Comparison of ENCODE assay signal across 9 cellular contexts in genomic region chr2:104944495-104944894, GRCh38.
DNase-seq lines count a peak whose midpoint lies in the region; ATAC-seq and TF ChIP-seq lines count a peak whose summit lies in the region.
"Had no signal": no experiment of that assay in that cellular context is flagged by ENCODE, and none has a peak within 500 bp of the region (broad histone marks: within the 10 kb centered on the region; RNA-seq: fewer than 3 reads in every experiment).

No MANE protein-coding gene starts in this region.

- CTCF ChIA-PET in activated naive CD4-positive, alpha-beta T cell treated with anti-CD3 and anti-CD28 coated beads for 36 hours (lab: Charles Lee) = no interaction called here
- CTCF ChIA-PET in CD4-positive, alpha-beta memory T cell (lab: Charles Lee; ENCODE audit: partially characterized antibody) = no interaction called here

- TF ChIP-seq CTCF in Peyer's patch (IDR thresholded peaks at IDR 0.05) = peak in 4 of 6 experiments; percentile 29 to 90 (median 84)

- H3K9me3 Mint-ChIP-seq in activated naive CD4-positive, alpha-beta T cell treated with anti-CD3 and anti-CD28 coated beads for 36 hours = no peaks in the 10 kb centered on the region
- no peaks in the 10 kb centered on the region for H3K9me3 Mint-ChIP-seq in CD4-positive, alpha-beta memory T cell

- DNase-seq in activated naive CD4-positive, alpha-beta T cell treated with anti-CD3 and anti-CD28 coated beads for 36 hours = peak; percentile 8
- no peak for DNase-seq in activated naive CD4-positive, alpha-beta T cell (lab: John Stamatoyannopoulos, UW)
- DNase-seq in Peyer's patch (peak in 1 of 3 donors; percentile 58), globus pallidus (ENCODE audit: low spot score) (peak; percentile 70)
- no peak for DNase-seq in CD4-positive, alpha-beta memory T cell
- DNase-seq: stimulated activated naive CD4-positive, alpha-beta T cell had no signal

- H3K4me1 Mint-ChIP-seq in activated naive CD4-positive, alpha-beta T cell treated with anti-CD3 and anti-CD28 coated beads for 36 hours (ENCODE audit: low read depth) = no peaks in the 10 kb centered on the region
- no peaks in the 10 kb centered on the region for H3K4me1 Mint-ChIP-seq in CD4-positive, alpha-beta memory T cell

- peaks cover 8% of the 10 kb centered on the region for H3K27me3 Mint-ChIP-seq in activated naive CD4-positive, alpha-beta T cell treated with anti-CD3 and anti-CD28 coated beads for 36 hours (ENCODE audit: low read depth)
- peaks cover 14% of the 10 kb centered on the region in 2 donors for H3K27me3 Mint-ChIP-seq in CD4-positive, alpha-beta memory T cell

- H3K27ac ChIP-seq in Peyer's patch (no peak overlapping the region), temporal lobe (ENCODE audit: low read depth, low read length) (peak overlapping the region; percentile 87)
- no peak overlapping the region for H3K27ac ChIP-seq in CD4-positive, alpha-beta memory T cell (ENCODE audit: low read depth, low read length)

- intact Hi-C loops in activated naive CD4-positive, alpha-beta T cell treated with anti-CD3 and anti-CD28 coated beads for 36 hours (cut with micrococcal nuclease) = no loop called here
- intact Hi-C loops in CD4-positive, alpha-beta memory T cell (cut with micrococcal nuclease) = no loop called here

- no peaks in the 10 kb centered on the region for H3K36me3 Mint-ChIP-seq in activated naive CD4-positive, alpha-beta T cell treated with anti-CD3 and anti-CD28 coated beads for 36 hours (ENCODE audit: low read depth)
- no peaks in the 10 kb centered on the region for H3K36me3 Mint-ChIP-seq in CD4-positive, alpha-beta memory T cell

- H3K4me3 ChIP-seq in Peyer's patch = no peak overlapping the region
- H3K4me3 ChIP-seq in CD4-positive, alpha-beta memory T cell (ENCODE audit: low read length in 2 of 2) = no peak overlapping the region

- ATAC-seq in HG03521 (IDR thresholded peaks at IDR 0.05; ENCODE audit: unreplicated experiment) (no peak), HG03565 (IDR thresholded peaks at IDR 0.05; ENCODE audit: unreplicated experiment) (no peak)

- no peaks in the 10 kb centered on the region for H3K36me3 ChIP-seq in Peyer's patch
- H3K36me3 ChIP-seq in CD4-positive, alpha-beta memory T cell (ENCODE audit: insufficient read depth, low read length) = no peaks in the 10 kb centered on the region

- no peaks in the 10 kb centered on the region for H3K9me3 ChIP-seq in Peyer's patch
- H3K9me3 ChIP-seq in CD4-positive, alpha-beta memory T cell (ENCODE audit: control insufficient read depth in 1 of 2, low read length in 2 of 2) = no peaks in the 10 kb centered on the region

- H3K4me3 Mint-ChIP-seq in activated naive CD4-positive, alpha-beta T cell treated with anti-CD3 and anti-CD28 coated beads for 36 hours = no peak overlapping the region
- H3K4me3 Mint-ChIP-seq in CD4-positive, alpha-beta memory T cell = no peak overlapping the region

- H3K27ac Mint-ChIP-seq in activated naive CD4-positive, alpha-beta T cell treated with anti-CD3 and anti-CD28 coated beads for 36 hours = no peak overlapping the region
- H3K27ac Mint-ChIP-seq in CD4-positive, alpha-beta memory T cell = no peak overlapping the region

- TF ChIP-seq POLR2A in Peyer's patch (IDR thresholded peaks at IDR 0.05) = no peak

- no peaks in the 10 kb centered on the region for H3K4me1 ChIP-seq in Peyer's patch
- no peaks in the 10 kb centered on the region for H3K4me1 ChIP-seq in CD4-positive, alpha-beta memory T cell (ENCODE audit: insufficient read depth, low read length)

- H3K27me3 ChIP-seq in Peyer's patch = no peaks in the 10 kb centered on the region
- H3K27me3 ChIP-seq in CD4-positive, alpha-beta memory T cell (ENCODE audit: insufficient read depth, low read length) = no peaks in the 10 kb centered on the region

- POLR2A ChIA-PET in CD4-positive, alpha-beta memory T cell (lab: Charles Lee; ENCODE audit: partially characterized antibody) = no interaction called here

Comparison
In these comparisons a context has a peak if more than half of its experiments do, and no peak if none do; other contexts are left out.
1. DNase-seq: peak in activated naive CD4-positive, alpha-beta T cell treated with anti-CD3 and anti-CD28 coated beads for 36 hours (single experiment) and globus pallidus (single experiment); none in activated naive CD4-positive, alpha-beta T cell (0 of 4) and CD4-positive, alpha-beta memory T cell (0 of 5).